Comparison of ENCODE assay signal across 1 cellular context in the genomic region with DNA sequence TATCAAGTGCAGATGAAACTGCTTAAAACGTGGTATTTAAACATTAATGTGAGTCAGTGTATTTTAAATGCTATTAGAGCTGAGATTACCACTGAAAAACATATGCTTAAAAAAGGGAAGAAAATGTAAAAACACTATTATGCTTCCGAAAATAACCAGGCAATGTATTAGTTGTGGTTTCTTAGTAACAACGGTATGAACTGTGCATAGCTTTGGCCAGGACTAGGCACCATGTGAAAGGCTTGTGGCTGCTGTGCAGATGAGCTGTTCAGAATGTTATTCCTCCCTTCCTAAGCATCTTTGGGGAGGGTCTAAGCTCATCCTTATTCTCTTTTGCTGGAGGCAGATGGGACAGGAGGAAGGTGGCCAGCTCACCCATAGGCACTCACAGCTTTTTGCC.
TF ChIP-seq lines count a peak whose summit lies in the region.

No MANE protein-coding gene starts in this region.

TF ChIP-seq in WTC11, 78 proteins besides CTCF, POLR2A, EP300 and RAD21 (continued from another document):
- TF ChIP-seq, protein P1, sequence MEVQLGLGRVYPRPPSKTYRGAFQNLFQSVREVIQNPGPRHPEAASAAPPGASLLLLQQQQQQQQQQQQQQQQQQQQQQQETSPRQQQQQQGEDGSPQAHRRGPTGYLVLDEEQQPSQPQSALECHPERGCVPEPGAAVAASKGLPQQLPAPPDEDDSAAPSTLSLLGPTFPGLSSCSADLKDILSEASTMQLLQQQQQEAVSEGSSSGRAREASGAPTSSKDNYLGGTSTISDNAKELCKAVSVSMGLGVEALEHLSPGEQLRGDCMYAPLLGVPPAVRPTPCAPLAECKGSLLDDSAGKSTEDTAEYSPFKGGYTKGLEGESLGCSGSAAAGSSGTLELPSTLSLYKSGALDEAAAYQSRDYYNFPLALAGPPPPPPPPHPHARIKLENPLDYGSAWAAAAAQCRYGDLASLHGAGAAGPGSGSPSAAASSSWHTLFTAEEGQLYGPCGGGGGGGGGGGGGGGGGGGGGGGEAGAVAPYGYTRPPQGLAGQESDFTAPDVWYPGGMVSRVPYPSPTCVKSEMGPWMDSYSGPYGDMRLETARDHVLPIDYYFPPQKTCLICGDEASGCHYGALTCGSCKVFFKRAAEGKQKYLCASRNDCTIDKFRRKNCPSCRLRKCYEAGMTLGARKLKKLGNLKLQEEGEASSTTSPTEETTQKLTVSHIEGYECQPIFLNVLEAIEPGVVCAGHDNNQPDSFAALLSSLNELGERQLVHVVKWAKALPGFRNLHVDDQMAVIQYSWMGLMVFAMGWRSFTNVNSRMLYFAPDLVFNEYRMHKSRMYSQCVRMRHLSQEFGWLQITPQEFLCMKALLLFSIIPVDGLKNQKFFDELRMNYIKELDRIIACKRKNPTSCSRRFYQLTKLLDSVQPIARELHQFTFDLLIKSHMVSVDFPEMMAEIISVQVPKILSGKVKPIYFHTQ (CRISPR knock-in tag; IDR thresholded peaks at IDR 0.05) = no peak
- TF ChIP-seq, protein P2, sequence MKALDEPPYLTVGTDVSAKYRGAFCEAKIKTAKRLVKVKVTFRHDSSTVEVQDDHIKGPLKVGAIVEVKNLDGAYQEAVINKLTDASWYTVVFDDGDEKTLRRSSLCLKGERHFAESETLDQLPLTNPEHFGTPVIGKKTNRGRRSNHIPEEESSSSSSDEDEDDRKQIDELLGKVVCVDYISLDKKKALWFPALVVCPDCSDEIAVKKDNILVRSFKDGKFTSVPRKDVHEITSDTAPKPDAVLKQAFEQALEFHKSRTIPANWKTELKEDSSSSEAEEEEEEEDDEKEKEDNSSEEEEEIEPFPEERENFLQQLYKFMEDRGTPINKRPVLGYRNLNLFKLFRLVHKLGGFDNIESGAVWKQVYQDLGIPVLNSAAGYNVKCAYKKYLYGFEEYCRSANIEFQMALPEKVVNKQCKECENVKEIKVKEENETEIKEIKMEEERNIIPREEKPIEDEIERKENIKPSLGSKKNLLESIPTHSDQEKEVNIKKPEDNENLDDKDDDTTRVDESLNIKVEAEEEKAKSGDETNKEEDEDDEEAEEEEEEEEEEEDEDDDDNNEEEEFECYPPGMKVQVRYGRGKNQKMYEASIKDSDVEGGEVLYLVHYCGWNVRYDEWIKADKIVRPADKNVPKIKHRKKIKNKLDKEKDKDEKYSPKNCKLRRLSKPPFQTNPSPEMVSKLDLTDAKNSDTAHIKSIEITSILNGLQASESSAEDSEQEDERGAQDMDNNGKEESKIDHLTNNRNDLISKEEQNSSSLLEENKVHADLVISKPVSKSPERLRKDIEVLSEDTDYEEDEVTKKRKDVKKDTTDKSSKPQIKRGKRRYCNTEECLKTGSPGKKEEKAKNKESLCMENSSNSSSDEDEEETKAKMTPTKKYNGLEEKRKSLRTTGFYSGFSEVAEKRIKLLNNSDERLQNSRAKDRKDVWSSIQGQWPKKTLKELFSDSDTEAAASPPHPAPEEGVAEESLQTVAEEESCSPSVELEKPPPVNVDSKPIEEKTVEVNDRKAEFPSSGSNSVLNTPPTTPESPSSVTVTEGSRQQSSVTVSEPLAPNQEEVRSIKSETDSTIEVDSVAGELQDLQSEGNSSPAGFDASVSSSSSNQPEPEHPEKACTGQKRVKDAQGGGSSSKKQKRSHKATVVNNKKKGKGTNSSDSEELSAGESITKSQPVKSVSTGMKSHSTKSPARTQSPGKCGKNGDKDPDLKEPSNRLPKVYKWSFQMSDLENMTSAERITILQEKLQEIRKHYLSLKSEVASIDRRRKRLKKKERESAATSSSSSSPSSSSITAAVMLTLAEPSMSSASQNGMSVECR (CRISPR knock-in tag; IDR thresholded peaks at IDR 0.05; ENCODE audit: borderline replicate concordance) = no peak
- TF ChIP-seq, protein P3, sequence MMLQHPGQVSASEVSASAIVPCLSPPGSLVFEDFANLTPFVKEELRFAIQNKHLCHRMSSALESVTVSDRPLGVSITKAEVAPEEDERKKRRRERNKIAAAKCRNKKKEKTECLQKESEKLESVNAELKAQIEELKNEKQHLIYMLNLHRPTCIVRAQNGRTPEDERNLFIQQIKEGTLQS (CRISPR knock-in tag; conservative IDR thresholded peaks at IDR 0.05) = no peak
- TF ChIP-seq FOXJ3 (CRISPR knock-in tag; IDR thresholded peaks at IDR 0.05; ENCODE audit: borderline replicate concordance) = no peak
